30 cellular contexts compared by ENCODE assay signal in the genomic region with DNA sequence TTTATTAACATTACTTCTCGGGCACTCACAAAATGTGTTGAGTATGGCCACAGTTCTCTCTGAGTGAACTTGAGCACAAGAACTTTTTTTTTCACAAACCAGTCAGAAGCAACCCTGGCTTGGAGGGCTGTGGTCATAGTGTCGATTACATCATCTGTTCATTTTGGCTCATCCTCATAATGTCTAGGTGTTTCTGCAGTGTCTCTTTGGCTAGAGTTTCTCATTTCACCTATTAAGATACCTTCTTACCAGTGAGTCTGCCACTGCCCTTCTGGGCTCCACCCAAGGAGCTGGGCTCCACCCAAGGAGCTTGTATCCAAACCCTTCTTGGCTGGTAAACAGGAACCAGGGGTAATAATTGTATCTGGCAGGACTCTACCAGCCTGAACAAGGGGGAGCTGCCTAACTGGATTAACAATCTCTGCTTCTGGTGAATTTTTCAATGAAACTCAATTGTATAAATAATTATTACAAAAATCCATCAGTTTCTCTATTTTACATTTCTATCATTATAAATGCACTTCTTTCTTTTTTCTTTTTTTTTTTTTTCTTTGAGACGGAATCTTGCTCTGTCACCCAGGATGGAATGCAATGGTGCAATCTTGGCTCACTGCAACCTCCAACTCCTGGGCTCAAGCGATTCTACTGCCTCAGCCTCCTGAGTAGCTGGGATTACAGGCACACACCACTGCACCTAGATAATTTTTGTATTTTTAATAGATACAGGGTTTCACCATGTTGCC.
DNase-seq lines count a peak whose midpoint lies in the region; ATAC-seq and TF ChIP-seq lines count a peak whose summit lies in the region.
"Had no signal": no experiment of that assay in that cellular context is flagged by ENCODE, and none has a peak within 500 bp of the region (broad histone marks: within the 10 kb centered on the region; RNA-seq: fewer than 3 reads in every experiment).

No MANE protein-coding gene starts in this region.

- intact Hi-C loops in sciatic nerve (cut with DNase I), result no loop called here

- ATAC-seq in sciatic nerve, result peak; percentile 61
- ATAC-seq in HG02623 (IDR thresholded peaks at IDR 0.05; ENCODE audit: unreplicated experiment), result no peak
- ATAC-seq: CD8-positive, alpha-beta T cell; foreskin keratinocyte; left lobe of liver; psoas muscle; stimulated activated naive CD8-positive, alpha-beta T cell treated with anti-CD3 and anti-CD28 coated beads, Interleukin-15, Interleukin-2, amounts not matched to agents 100 U/mL and 50 U/mL, for 24 hours had no signal

- no peak overlapping the region for H3K4me3 ChIP-seq in choroid plexus epithelial cell (ENCODE audit: low read depth, low read length)
- H3K4me3 ChIP-seq: ascending aorta, HAP-1, hepatocyte, PC-9, psoas muscle, testis, uterus had no signal

- TF ChIP-seq CTCF in choroid plexus epithelial cell (conservative IDR thresholded peaks at IDR 0.05; ENCODE audit: low read depth, low read length), result no peak

- DNase-seq in DMS53 (lab: John Stamatoyannopoulos, UW) (peak; percentile 9), DMS53 treated with DMSO at 0.1 percent for 48 hours (lab: John Stamatoyannopoulos, UW; ENCODE audit: unreplicated experiment) (no peak), NCI-H446 treated with DMSO at 0.1 percent for 48 hours (lab: John Stamatoyannopoulos, UW) (peak; percentile 6), choroid plexus epithelial cell (ENCODE audit: low read depth) (peak; percentile 76), sciatic nerve (ENCODE audit: low spot score) (no peak), globus pallidus (ENCODE audit: low spot score) (no peak), NCI-H2081 treated with DMSO at 0.1 percent for 48 hours (lab: John Stamatoyannopoulos, UW) (no peak)
- DNase-seq: activated CD4-positive, alpha-beta T cell treated with anti-CD3 and anti-CD28 coated beads for 48 hours; activated CD8-positive, alpha-beta memory T cell treated with anti-CD3 and anti-CD28 coated beads for 24 hours; activated effector memory CD4-positive, alpha-beta T cell treated with Interleukin-2 at 50 U/mL for 16 hours; activated naive CD8-positive, alpha-beta T cell treated with anti-CD3 and anti-CD28 coated beads for 36 hours; CD8-positive, alpha-beta T cell; effector CD4-positive, alpha-beta T cell; KBM-7; naive B cell; NCI-H1436 treated with DMSO at 0.1 percent for 48 hours; NCI-H2107; NCI-H510A treated with DMSO at 0.1 percent for 48 hours; psoas muscle; Right ventricle myocardium superior; stimulated activated naive CD8-positive, alpha-beta T cell treated with anti-CD3 and anti-CD28 coated beads, Interleukin-15, Interleukin-2, amounts not matched to agents 100 U/mL and 50 U/mL, for 24 hours; testis; uterus had no signal

Comparison
In these comparisons a context has a peak if more than half of its experiments do, and no peak if none do; other contexts are left out.
1. DNase-seq: peak in DMS53 (single experiment), NCI-H446 treated with DMSO at 0.1 percent for 48 hours (single experiment) and choroid plexus epithelial cell (single experiment); none in DMS53 treated with DMSO at 0.1 percent for 48 hours (single experiment), sciatic nerve (single experiment), globus pallidus (single experiment) and NCI-H2081 treated with DMSO at 0.1 percent for 48 hours (single experiment).